Comparison of ENCODE assay signal across 24 cellular contexts in genomic region chr7:52147240-52147639, GRCh38.
"Had no signal": no experiment of that assay in that cellular context is flagged by ENCODE, and none has a peak within 500 bp of the region (broad histone marks: within the 10 kb centered on the region; RNA-seq: fewer than 3 reads in every experiment).

No MANE protein-coding gene starts in this region.

- H3K27me3 Mint-ChIP-seq: dendritic cell treated with granulocyte-macrophage colony-stimulating factor and Interleukin-4, amounts not matched to agents 40 ng/mL and 50 ng/mL, for 4 days; effector memory CD8-positive, alpha-beta T cell; natural killer cell treated with Interleukin-12 subunit alpha and Interleukin-12 subunit beta and Interleukin-15 and Interleukin-18, amount 100 ng/mL, for 72 hours; stimulated activated memory B cell treated with anti-CD40 and anti-IgM and Interleukin-4, amounts not matched to agents 10 μg/mL and 1 μg/mL and 100 μg/mL, for 72 hours; stimulated activated naive CD8-positive, alpha-beta T cell treated with anti-CD3 and anti-CD28 coated beads, Interleukin-15, Interleukin-2, amounts not matched to agents 100 ng/mL and 50 ng/mL, for 24 hours had no signal

- H3K9ac ChIP-seq: neural progenitor cell had no signal

- H3K9me3 ChIP-seq: esophagus squamous epithelium, gastroesophageal sphincter, ovary, psoas muscle, right lobe of liver, testis, transverse colon had no signal

- H3K27me3 ChIP-seq: esophagus squamous epithelium, gastroesophageal sphincter, neural progenitor cell, ovary, right lobe of liver, spleen, testis, transverse colon had no signal

- H3K27ac ChIP-seq: epithelial cell of prostate, esophagus squamous epithelium, gastroesophageal sphincter, neural progenitor cell, ovary, psoas muscle, right lobe of liver, spleen, testis, transverse colon had no signal

- H3K36me3 ChIP-seq: esophagus squamous epithelium, gastroesophageal sphincter, neural progenitor cell, ovary, right lobe of liver, spleen, transverse colon had no signal

- H3K4me1 Mint-ChIP-seq: immature natural killer cell; stimulated activated memory B cell treated with anti-CD40 and anti-IgM and Interleukin-4, amounts not matched to agents 10 μg/mL and 1 μg/mL and 100 μg/mL, for 72 hours had no signal

- H3K9me3 Mint-ChIP-seq: stimulated activated memory B cell treated with anti-CD40 and anti-IgM and Interleukin-4, amounts not matched to agents 10 μg/mL and 1 μg/mL and 100 μg/mL, for 72 hours had no signal

- H3K4me3 Mint-ChIP-seq: dendritic cell treated with granulocyte-macrophage colony-stimulating factor and Interleukin-4, amounts not matched to agents 40 ng/mL and 50 ng/mL, for 4 days; effector memory CD8-positive, alpha-beta T cell; immature natural killer cell; natural killer cell treated with Interleukin-12 subunit alpha and Interleukin-12 subunit beta and Interleukin-15 and Interleukin-18, amount 100 ng/mL, for 72 hours; neural progenitor cell; stimulated activated memory B cell treated with anti-CD40 and anti-IgM and Interleukin-4, amounts not matched to agents 10 μg/mL and 1 μg/mL and 100 μg/mL, for 72 hours; stimulated activated naive CD8-positive, alpha-beta T cell treated with anti-CD3 and anti-CD28 coated beads, Interleukin-15, Interleukin-2, amounts not matched to agents 100 ng/mL and 50 ng/mL, for 24 hours had no signal

- DNase-seq: central memory CD4-positive, alpha-beta T cell; effector memory CD8-positive, alpha-beta T cell; esophagus squamous epithelium; foreskin fibroblast; glutamatergic neuron; immature natural killer cell; mammary epithelial cell; nucleus accumbens; ovary; psoas muscle; right lobe of liver; spleen; stimulated activated CD4-positive, alpha-beta T cell treated with anti-CD3 and anti-CD28 coated beads, Interleukin-15, amount 100 ng/mL, for 24 hours; stimulated activated CD4-positive, alpha-beta T cell treated with anti-CD3 and anti-CD28 coated beads, Interleukin-1b, Interleukin-23, amount 100 ng/mL, for 48 hours; stimulated activated CD4-positive, alpha-beta T cell treated with anti-CD3 and anti-CD28 coated beads, Interleukin-4, amount 100 ng/mL, for 24 hours; testis; transverse colon had no signal

- H3K4me1 ChIP-seq: esophagus squamous epithelium, gastroesophageal sphincter, psoas muscle, spleen, testis had no signal

- H3K4me3 ChIP-seq: esophagus squamous epithelium, gastroesophageal sphincter, neural progenitor cell, ovary, psoas muscle, right lobe of liver, spleen, testis, transverse colon had no signal

- H3K36me3 Mint-ChIP-seq: immature natural killer cell; natural killer cell treated with Interleukin-12 subunit alpha and Interleukin-12 subunit beta and Interleukin-15 and Interleukin-18, amount 100 ng/mL, for 72 hours; neural progenitor cell; stimulated activated memory B cell treated with anti-CD40 and anti-IgM and Interleukin-4, amounts not matched to agents 10 μg/mL and 1 μg/mL and 100 μg/mL, for 72 hours had no signal

- ATAC-seq: effector memory CD8-positive, alpha-beta T cell; gastroesophageal sphincter; natural killer cell treated with Interleukin-12 subunit alpha and Interleukin-12 subunit beta and Interleukin-15 and Interleukin-18, amount 100 ng/mL, for 72 hours; psoas muscle; stimulated activated memory B cell treated with anti-CD40 and anti-IgM and Interleukin-4, amounts not matched to agents 10 μg/mL and 1 μg/mL and 100 μg/mL, for 72 hours had no signal

- H3K27ac Mint-ChIP-seq: dendritic cell treated with granulocyte-macrophage colony-stimulating factor and Interleukin-4, amounts not matched to agents 40 ng/mL and 50 ng/mL, for 4 days; effector memory CD8-positive, alpha-beta T cell; immature natural killer cell; natural killer cell treated with Interleukin-12 subunit alpha and Interleukin-12 subunit beta and Interleukin-15 and Interleukin-18, amount 100 ng/mL, for 72 hours; neural progenitor cell; stimulated activated memory B cell treated with anti-CD40 and anti-IgM and Interleukin-4, amounts not matched to agents 10 μg/mL and 1 μg/mL and 100 μg/mL, for 72 hours; stimulated activated naive CD8-positive, alpha-beta T cell treated with anti-CD3 and anti-CD28 coated beads, Interleukin-15, Interleukin-2, amounts not matched to agents 100 ng/mL and 50 ng/mL, for 24 hours had no signal
